ENCODE assay signal across 18 cellular contexts in the genomic region with DNA sequence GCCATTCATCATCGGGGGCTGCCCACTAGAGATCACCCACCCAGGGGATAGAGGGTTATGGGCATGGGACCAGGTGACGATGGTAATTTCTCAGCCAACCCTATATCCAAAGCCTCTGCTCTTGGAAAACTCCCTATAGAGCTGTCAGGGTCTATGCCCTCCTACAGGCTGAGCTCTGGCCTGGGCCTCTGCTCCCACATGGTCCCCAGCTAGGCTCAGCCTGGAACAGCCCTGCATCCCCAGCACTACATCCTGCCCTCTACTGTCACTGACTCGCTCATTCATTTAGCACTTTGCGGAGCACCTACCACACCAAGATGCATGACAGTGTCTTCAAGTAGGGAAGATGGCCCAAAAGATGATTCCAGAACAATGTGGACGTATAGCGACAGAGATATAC. TPM values are rescaled to one million over a fixed set of nuclear protein-coding genes. Genes with fewer than 3 reads are reported as not detected.
A peak's percentile ranks its signal among the peaks of the same experiment; 100 is the strongest.
DNase-seq lines count a peak whose midpoint lies in the region; ATAC-seq, FAIRE-seq and TF ChIP-seq lines count a peak whose summit lies in the region.
"Had no signal": no experiment of that assay in that cellular context is flagged by ENCODE, and none has a peak within 500 bp of the region (broad histone marks: within the 10 kb centered on the region; RNA-seq: fewer than 3 reads in every experiment).

No MANE protein-coding gene starts in this region.

- H2AFZ ChIP-seq in Loucy (ENCODE audit: low read length) (no peak overlapping the region), astrocyte (ENCODE audit: low read depth, low read length) (no peak overlapping the region), neural progenitor cell (replicated peaks) (no peak overlapping the region), OCI-LY7 (ENCODE audit: low read length) (no peak overlapping the region)

- no peak for ATAC-seq in HG03354 (IDR thresholded peaks at IDR 0.05; ENCODE audit: poor library complexity, severe bottlenecking, unreplicated experiment)

- peaks cover 15% of the 10 kb centered on the region; the same call in 1 of the 2 replicates for H3K79me2 ChIP-seq in Loucy (ENCODE audit: insufficient read depth, low read length)
- no peaks in the 10 kb centered on the region for H3K79me2 ChIP-seq in astrocyte (ENCODE audit: insufficient read depth, low read length)
- no peaks in the 10 kb centered on the region for H3K79me2 ChIP-seq in neural progenitor cell (ENCODE audit: low read depth)
- no peaks in the 10 kb centered on the region for H3K79me2 ChIP-seq in OCI-LY7 (ENCODE audit: insufficient read depth, low read depth, low read length)

- peaks cover 59 to 93% (median 85%) of the 10 kb centered on the region in 10 experiments for H3K4me1 ChIP-seq in BLaER1 treated with 17β-estradiol and CSF1 and Interleukin-3, amounts not matched to agents 10 nM and 100 nM
- H3K4me1 ChIP-seq in Loucy (ENCODE audit: insufficient read depth, low read length, poor library complexity, severe bottlenecking), result peaks cover 79% of the 10 kb centered on the region
- H3K4me1 ChIP-seq in astrocyte (ENCODE audit: insufficient read depth, low read length), result peaks cover 22% of the 10 kb centered on the region
- H3K4me1 ChIP-seq in neural progenitor cell, result no peaks in the 10 kb centered on the region
- H3K4me1 ChIP-seq in OCI-LY7 (ENCODE audit: insufficient read depth, low read length, poor library complexity, severe bottlenecking), result no peaks in the 10 kb centered on the region

- H4K20me1 ChIP-seq in BLaER1 treated with 17β-estradiol and CSF1 and Interleukin-3, amounts not matched to agents 10 nM and 100 nM, result no peaks in the 10 kb centered on the region
- H4K20me1 ChIP-seq in Loucy (ENCODE audit: insufficient read depth, low read length, poor library complexity, severe bottlenecking) (no peaks in the 10 kb centered on the region), astrocyte (ENCODE audit: insufficient read depth, low read length) (no peaks in the 10 kb centered on the region), neural progenitor cell (ENCODE audit: low read depth) (no peaks in the 10 kb centered on the region), OCI-LY7 (ENCODE audit: insufficient read depth, low read length) (no peaks in the 10 kb centered on the region)

- no peak overlapping the region for H3K27ac Mint-ChIP-seq in astrocyte (ENCODE audit: unreplicated experiment)
- peak overlapping the region; percentile 60 for H3K27ac Mint-ChIP-seq in neural progenitor cell
- H3K27ac Mint-ChIP-seq in activated T-helper 1 cell treated with anti-CD3 and anti-CD28 coated beads, Interleukin-12 subunit alpha, Interleukin-12 subunit beta, Interleukin-2, Interleukin-4 antibody, amounts not matched to agents 30 ng/mL and 10 ng/mL and 1 ng/mL, durations not matched to agents 14 hours and 24 hours and 36 hours, result no peak overlapping the region
- H3K27ac Mint-ChIP-seq: B cell had no signal

- peaks cover under 1% of the 10 kb centered on the region; the same call in 1 of the 2 replicates for H3F3A ChIP-seq in Loucy (ENCODE audit: low read depth)
- H3F3A ChIP-seq in neural progenitor cell (ENCODE audit: low read depth), result no peaks in the 10 kb centered on the region

- no peaks in the 10 kb centered on the region for H3K9me3 ChIP-seq in BLaER1 treated with 17β-estradiol and CSF1 and Interleukin-3, amounts not matched to agents 10 nM and 100 nM (replicated peaks in 1 of 11)
- H3K9me3 ChIP-seq in Loucy (ENCODE audit: insufficient read depth, low read depth, low read length) (no peaks in the 10 kb centered on the region), astrocyte (ENCODE audit: insufficient read depth, low read depth, low read length) (no peaks in the 10 kb centered on the region), neural progenitor cell (ENCODE audit: low read depth) (no peaks in the 10 kb centered on the region), OCI-LY7 (ENCODE audit: low read length) (no peaks in the 10 kb centered on the region)

- POLR2A ChIA-PET in OCI-LY7 (lab: Charles Lee), result interaction anchor here (0.5 to 0.7 kb wide), 2 partner anchors 906 to 1581 kb away, joined by 3 read pairs; no protein-coding TSS in a partner anchor

- no peaks in the 10 kb centered on the region for H3K36me3 ChIP-seq in BLaER1 treated with 17β-estradiol and CSF1 and Interleukin-3, amounts not matched to agents 10 nM and 100 nM
- H3K36me3 ChIP-seq in Loucy (ENCODE audit: insufficient read depth, low read length), result no peaks in the 10 kb centered on the region
- no peaks in the 10 kb centered on the region for H3K36me3 ChIP-seq in astrocyte (ENCODE audit: insufficient read depth, low read length)
- H3K36me3 ChIP-seq in neural progenitor cell, result no peaks in the 10 kb centered on the region
- no peaks in the 10 kb centered on the region for H3K36me3 ChIP-seq in OCI-LY7 (ENCODE audit: insufficient read depth, low read length)

- no peaks in the 10 kb centered on the region for H3K36me3 Mint-ChIP-seq in astrocyte (ENCODE audit: low read depth, unreplicated experiment)
- H3K36me3 Mint-ChIP-seq in neural progenitor cell, result no peaks in the 10 kb centered on the region
- peaks cover 2% of the 10 kb centered on the region for H3K36me3 Mint-ChIP-seq in activated T-helper 1 cell treated with anti-CD3 and anti-CD28 coated beads, Interleukin-12 subunit alpha, Interleukin-12 subunit beta, Interleukin-2, Interleukin-4 antibody, amounts not matched to agents 30 ng/mL and 10 ng/mL and 1 ng/mL, durations not matched to agents 14 hours and 24 hours and 36 hours (ENCODE audit: low read depth)

- no peak overlapping the region for H3K4me3 ChIP-seq in BLaER1 treated with 17β-estradiol and CSF1 and Interleukin-3, amounts not matched to agents 10 nM and 100 nM
- H3K4me3 ChIP-seq in Loucy (ENCODE audit: low read length, poor library complexity, severe bottlenecking) (peak overlapping the region; percentile 36), astrocyte (ENCODE audit: insufficient read depth, low read depth, low read length) (no peak overlapping the region), neural progenitor cell (no peak overlapping the region), OCI-LY7 (ENCODE audit: low read depth, low read length, poor library complexity, severe bottlenecking) (no peak overlapping the region)

- CTCF ChIA-PET in OCI-LY7 (lab: Charles Lee; ENCODE audit: unreplicated experiment), result no interaction called here

- FAIRE-seq in astrocyte (lab: Jason Lieb, UNC), result no peak

- intact Hi-C loops in activated T-helper 1 cell treated with anti-CD3 and anti-CD28 coated beads, Interleukin-12 subunit alpha, Interleukin-12 subunit beta, Interleukin-2, Interleukin-4 antibody, amounts not matched to agents 30 ng/mL and 10 ng/mL and 1 ng/mL, durations not matched to agents 14 hours and 24 hours and 36 hours (cut with micrococcal nuclease), result no loop called here
- intact Hi-C loops in OCI-LY7 (cut with micrococcal nuclease; ENCODE audit: unreplicated experiment), result no loop called here

- peaks cover 3% of the 10 kb centered on the region for H3K27me3 Mint-ChIP-seq in astrocyte (ENCODE audit: low read depth, unreplicated experiment)
- peaks cover 8% of the 10 kb centered on the region for H3K27me3 Mint-ChIP-seq in neural progenitor cell (ENCODE audit: insufficient read depth, low read depth)
- peaks cover 7% of the 10 kb centered on the region for H3K27me3 Mint-ChIP-seq in activated T-helper 1 cell treated with anti-CD3 and anti-CD28 coated beads, Interleukin-12 subunit alpha, Interleukin-12 subunit beta, Interleukin-2, Interleukin-4 antibody, amounts not matched to agents 30 ng/mL and 10 ng/mL and 1 ng/mL, durations not matched to agents 14 hours and 24 hours and 36 hours (ENCODE audit: insufficient read depth)

- H3K4me1 Mint-ChIP-seq in astrocyte (ENCODE audit: low read depth, unreplicated experiment) (peaks cover 8% of the 10 kb centered on the region), neural progenitor cell (peaks cover 3% of the 10 kb centered on the region)
- H3K4me1 Mint-ChIP-seq in activated T-helper 1 cell treated with anti-CD3 and anti-CD28 coated beads, Interleukin-12 subunit alpha, Interleukin-12 subunit beta, Interleukin-2, Interleukin-4 antibody, amounts not matched to agents 30 ng/mL and 10 ng/mL and 1 ng/mL, durations not matched to agents 14 hours and 24 hours and 36 hours (ENCODE audit: low read depth), result peaks cover 44% of the 10 kb centered on the region

- H3K9me2 ChIP-seq in Loucy (replicated peaks; ENCODE audit: low read depth, low read length), result no peaks in the 10 kb centered on the region
- H3K9me2 ChIP-seq in OCI-LY7 (ENCODE audit: insufficient read depth, low read length), result no peaks in the 10 kb centered on the region

- DNase-seq in astrocyte (ENCODE audit: low read depth), result no peak
- no peak for DNase-seq in neural progenitor cell (ENCODE audit: low spot score)
- DNase-seq in activated T-helper 1 cell treated with anti-CD3 and anti-CD28 coated beads, Interleukin-12 subunit alpha, Interleukin-12 subunit beta, Interleukin-2, Interleukin-4 antibody, amounts not matched to agents 30 ng/mL and 10 ng/mL and 1 ng/mL, durations not matched to agents 14 hours and 24 hours and 36 hours (ENCODE audit: low spot score), result no peak
- no peak for DNase-seq in OCI-LY7 (ENCODE audit: low spot score)
- DNase-seq in AML-193 (lab: John Stamatoyannopoulos, UW), result no peak
- DNase-seq: ACHN; CD8-positive, alpha-beta memory T cell; NCI-H1092 treated with DMSO at 0.1 percent for 48 hours; NCI-H1694; NCI-H2107; NCI-H345; NCI-H69; SHP77 had no signal

- peak overlapping the region in 6 of 11 experiments; percentile 0 to 71 (median 25); a peak in 7 of 22 replicates for H3K9ac ChIP-seq in BLaER1 treated with 17β-estradiol and CSF1 and Interleukin-3, amounts not matched to agents 10 nM and 100 nM
- peak overlapping the region; percentile 67 for H3K9ac ChIP-seq in Loucy (ENCODE audit: low read depth, low read length, poor library complexity, severe bottlenecking)
- no peak overlapping the region for H3K9ac ChIP-seq in astrocyte (ENCODE audit: low read length)
- H3K9ac ChIP-seq in neural progenitor cell, result no peak overlapping the region

- H3K27ac ChIP-seq in BLaER1 treated with 17β-estradiol and CSF1 and Interleukin-3, amounts not matched to agents 10 nM and 100 nM, result peak overlapping the region in 9 of 11 experiments; percentile 32 to 88 (median 80); a peak in 18 of 22 replicates
- H3K27ac ChIP-seq in astrocyte (ENCODE audit: low read depth, low read length), result no peak overlapping the region
- H3K27ac ChIP-seq in neural progenitor cell, result no peak overlapping the region
- H3K27ac ChIP-seq in OCI-LY7 (ENCODE audit: low read depth, low read length, poor library complexity, severe bottlenecking), result no peak overlapping the region

- no TSS peak for BruUV-seq in OCI-LY7 (replicated peaks; lab: Mats Ljungman, UMichigan)

- peak overlapping the region; percentile 2 to 97 (median 79); a peak in 19 of 22 replicates for H3K4me2 ChIP-seq in BLaER1 treated with 17β-estradiol and CSF1 and Interleukin-3, amounts not matched to agents 10 nM and 100 nM
- H3K4me2 ChIP-seq in Loucy (ENCODE audit: low read depth, low read length, poor library complexity, severe bottlenecking) (peak overlapping the region; percentile 49), astrocyte (ENCODE audit: low read length) (peak overlapping the region; percentile 29), neural progenitor cell (no peak overlapping the region), OCI-LY7 (ENCODE audit: low read length) (no peak overlapping the region)

- H3K9me3 Mint-ChIP-seq in astrocyte (ENCODE audit: unreplicated experiment), result no peaks in the 10 kb centered on the region
- peaks cover 2% of the 10 kb centered on the region for H3K9me3 Mint-ChIP-seq in neural progenitor cell
- no peaks in the 10 kb centered on the region for H3K9me3 Mint-ChIP-seq in activated T-helper 1 cell treated with anti-CD3 and anti-CD28 coated beads, Interleukin-12 subunit alpha, Interleukin-12 subunit beta, Interleukin-2, Interleukin-4 antibody, amounts not matched to agents 30 ng/mL and 10 ng/mL and 1 ng/mL, durations not matched to agents 14 hours and 24 hours and 36 hours

- peak; percentile 34 for TF ChIP-seq CTCF in Loucy (conservative IDR thresholded peaks at IDR 0.05; ENCODE audit: low read length)
- no peak for TF ChIP-seq CTCF in astrocyte (IDR thresholded peaks at IDR 0.05; ENCODE audit: insufficient read depth, low read depth, low read length)
- no peak for TF ChIP-seq CTCF in neural progenitor cell (IDR thresholded peaks at IDR 0.05)
- no peak for TF ChIP-seq CTCF in OCI-LY7 (conservative IDR thresholded peaks at IDR 0.05; ENCODE audit: low read length)

- H3K4me3 Mint-ChIP-seq in astrocyte (ENCODE audit: unreplicated experiment), result no peak overlapping the region
- H3K4me3 Mint-ChIP-seq in neural progenitor cell, result no peak overlapping the region
- no peak overlapping the region for H3K4me3 Mint-ChIP-seq in activated T-helper 1 cell treated with anti-CD3 and anti-CD28 coated beads, Interleukin-12 subunit alpha, Interleukin-12 subunit beta, Interleukin-2, Interleukin-4 antibody, amounts not matched to agents 30 ng/mL and 10 ng/mL and 1 ng/mL, durations not matched to agents 14 hours and 24 hours and 36 hours
- H3K4me3 Mint-ChIP-seq: B cell; CD8-positive, alpha-beta memory T cell had no signal

- no peaks in the 10 kb centered on the region for H3K27me3 ChIP-seq in BLaER1 treated with 17β-estradiol and CSF1 and Interleukin-3, amounts not matched to agents 10 nM and 100 nM
- H3K27me3 ChIP-seq in Loucy (ENCODE audit: insufficient read depth, low read length, poor library complexity, severe bottlenecking) (no peaks in the 10 kb centered on the region), astrocyte (ENCODE audit: insufficient read depth, low read length) (no peaks in the 10 kb centered on the region), neural progenitor cell (no peaks in the 10 kb centered on the region)

RNA-seq across cellular contexts. Expression of a gene that starts 45.0 kb away (rescaled TPM):
- total RNA-seq in astrocyte (not detected in 2 replicates), neural progenitor cell (ENCODE audit: low replicate concordance) (not detected in 2 replicates), OCI-LY7 (2022) (not detected in 2 replicates)
- not detected in 2 replicates for total RNA-seq in activated T-helper 1 cell treated with anti-CD3 and anti-CD28 coated beads, Interleukin-12 subunit alpha, Interleukin-12 subunit beta, Interleukin-2, Interleukin-4 antibody, amounts not matched to agents 30 ng/mL and 10 ng/mL and 1 ng/mL, durations not matched to agents 14 hours and 24 hours and 36 hours
- not detected in 2 replicates for total RNA-seq in OCI-LY7 (2014; rRNA removed; shearing (Covaris generic))
- total RNA-seq: B cell; CD8-positive, alpha-beta memory T cell; H4 had no signal

Comparison
In these comparisons a context has a peak if more than half of its experiments do, and no peak if none do; other contexts are left out.
1. H3K27ac ChIP-seq: peak in BLaER1 treated with 17β-estradiol and CSF1 and Interleukin-3, amounts not matched to agents 10 nM and 100 nM (9 of 11); none in astrocyte (single experiment), neural progenitor cell (single experiment) and OCI-LY7 (single experiment).
2. H3K4me2 ChIP-seq: peak in BLaER1 treated with 17β-estradiol and CSF1 and Interleukin-3, amounts not matched to agents 10 nM and 100 nM (11 of 11), Loucy (single experiment) and astrocyte (single experiment); none in neural progenitor cell (single experiment) and OCI-LY7 (single experiment).
3. H3K9ac ChIP-seq: peak in BLaER1 treated with 17β-estradiol and CSF1 and Interleukin-3, amounts not matched to agents 10 nM and 100 nM (6 of 11) and Loucy (single experiment); none in astrocyte (single experiment) and neural progenitor cell (single experiment).